34 cellular contexts compared by ENCODE assay signal in the genomic region with DNA sequence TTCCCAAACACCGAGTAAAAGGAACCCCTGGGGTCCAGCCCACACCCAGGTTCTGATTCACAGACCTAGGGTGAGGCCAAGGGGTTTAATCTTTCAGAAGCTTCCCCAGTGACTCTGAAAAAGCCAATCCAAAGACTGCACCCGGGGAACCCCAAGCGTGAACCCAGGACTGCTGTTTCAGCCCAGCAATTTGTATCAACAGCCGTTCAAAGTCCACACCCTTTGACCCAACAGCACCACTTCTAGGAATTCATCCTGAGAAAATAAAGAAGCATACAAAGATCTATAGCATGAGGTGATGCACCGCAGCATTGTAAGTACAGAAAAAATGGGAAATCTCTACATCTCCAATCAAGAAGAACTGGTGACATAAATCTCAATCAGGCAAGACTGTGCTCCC. TPM values are rescaled to one million over a fixed set of nuclear protein-coding genes. Genes with fewer than 3 reads are reported as not detected.
DNase-seq lines count a peak whose midpoint lies in the region; ATAC-seq, FAIRE-seq and TF ChIP-seq lines count a peak whose summit lies in the region.
"Had no signal": no experiment of that assay in that cellular context is flagged by ENCODE, and none has a peak within 500 bp of the region (broad histone marks: within the 10 kb centered on the region; RNA-seq: fewer than 3 reads in every experiment).

No MANE protein-coding gene starts in this region.

- intact Hi-C loops in Caco-2 (cut with micrococcal nuclease; ENCODE audit: unreplicated experiment) (no loop called here), HepG2 (cut with micrococcal nuclease; ENCODE audit: unreplicated experiment) (no loop called here), prostate gland (cut with DNase I) (no loop called here)

- POLR2A ChIA-PET in Caco-2 (lab: Charles Lee) (no interaction called here), HepG2 (lab: Yijun Ruan, JAX) (interaction anchor here (1.3 to 1.7 kb wide), 2 partner anchors 8 to 13 kb away, joined by 6 read pairs; no protein-coding TSS in a partner anchor)

- H3K27me3 ChIP-seq in Caco-2 (replicated peaks; ENCODE audit: control insufficient read depth, insufficient read depth, low read length) (no peaks in the 10 kb centered on the region), duodenal mucosa (ENCODE audit: control insufficient read depth in 1 of 2, insufficient read depth in 2 of 2, low read length in 2 of 2) (no peaks in the 10 kb centered on the region), HepG2 (ENCODE audit: control insufficient read depth in 1 of 2, insufficient read depth in 2 of 2, low read length in 2 of 2) (no peaks in the 10 kb centered on the region), prostate gland (replicated peaks; ENCODE audit: insufficient read depth) (no peaks in the 10 kb centered on the region), HAP-1 (ENCODE audit: low read depth) (no peaks in the 10 kb centered on the region)
- H3K27me3 ChIP-seq: body of pancreas, dorsolateral prefrontal cortex, MG63, uterus had no signal

- TF ChIP-seq POLR2A in HepG2 (IDR thresholded peaks at IDR 0.05; ENCODE audit: insufficient read depth in 1 of 2, low read depth in 2 of 2, low read length in 2 of 2) (no peak), prostate gland (IDR thresholded peaks at IDR 0.05) (no peak)

- TF ChIP-seq CTCF in Caco-2 (IDR thresholded peaks at IDR 0.05; ENCODE audit: insufficient read depth in 1 of 2, low read depth in 1 of 2, low read length in 1 of 2, severe bottlenecking in 1 of 2, unreplicated experiment in 1 of 2) (no peak), HepG2 (CRISPR knock-in tag; IDR thresholded peaks at IDR 0.05) (no peak), prostate gland (IDR thresholded peaks at IDR 0.05) (no peak)

- peak; percentile 47 for ATAC-seq in HepG2
- no peak for ATAC-seq in GM21447 (IDR thresholded peaks at IDR 0.05; ENCODE audit: unreplicated experiment)
- ATAC-seq in HG03139 (IDR thresholded peaks at IDR 0.05; ENCODE audit: unreplicated experiment): no peak
- ATAC-seq in GM21423 (IDR thresholded peaks at IDR 0.05; ENCODE audit: unreplicated experiment): no peak
- ATAC-seq: A549; body of pancreas; naive thymus-derived CD4-positive, alpha-beta T cell had no signal

- H3K4me3 ChIP-seq in Caco-2 (ENCODE audit: low read depth, low read length) (no peak overlapping the region), duodenal mucosa (ENCODE audit: low read depth in 1 of 2, low read length in 2 of 2) (peak overlapping the region in 1 of 2 donors; percentile 17), HepG2 (replicated peaks in 1 of 3; ENCODE audit: insufficient read depth in 1 of 3, low read depth in 2 of 3, low read length in 3 of 3) (peak overlapping the region in 1 of 3 experiments; percentile 5; a peak in 1 of 6 replicates), prostate gland (no peak overlapping the region), HAP-1 (no peak overlapping the region)
- H3K4me3 ChIP-seq: A549, body of pancreas, dorsolateral prefrontal cortex, MG63, SK-N-MC, skin epidermis, uterus had no signal

- no peak overlapping the region for H2AFZ ChIP-seq in HepG2 (ENCODE audit: low read length)

- peak in 1 of 2 experiments; percentile 38; a peak in 1 of 4 replicates for TF ChIP-seq EP300 in HepG2 (IDR thresholded peaks at IDR 0.05; ENCODE audit: low read depth in 2 of 2, low read length in 2 of 2)
- 0 out of 2 replicates have a peak, but pooled peaks have one; percentile 21 for TF ChIP-seq EP300 in HepG2 (CRISPR knock-in tag; IDR thresholded peaks at IDR 0.05; ENCODE audit: borderline replicate concordance)

- peaks cover 30% of the 10 kb centered on the region for H3K4me1 Mint-ChIP-seq in Caco-2 (ENCODE audit: low read depth, unreplicated experiment)
- H3K4me1 Mint-ChIP-seq: naive thymus-derived CD4-positive, alpha-beta T cell had no signal

- H3K4me3 Mint-ChIP-seq in Caco-2 (ENCODE audit: unreplicated experiment): no peak overlapping the region
- H3K4me3 Mint-ChIP-seq: CD8-positive, alpha-beta memory T cell; immature natural killer cell; naive thymus-derived CD4-positive, alpha-beta T cell; stimulated activated naive CD8-positive, alpha-beta T cell treated with anti-CD3 and anti-CD28 coated beads, Interleukin-15, Interleukin-2, amounts not matched to agents 100 ng/mL and 50 ng/mL, for 24 hours had no signal

- H3K27ac ChIP-seq in duodenal mucosa (ENCODE audit: low read depth, low read length) (peak overlapping the region; percentile 53), HepG2 (ENCODE audit: extremely low read length, insufficient read depth, low read length) (peak overlapping the region; percentile 33), prostate gland (peak overlapping the region; percentile 64 to 65)
- H3K27ac ChIP-seq: A549, body of pancreas, SK-N-MC, uterus had no signal

- no peaks in the 10 kb centered on the region for H3K27me3 Mint-ChIP-seq in Caco-2 (ENCODE audit: insufficient read depth, unreplicated experiment)

- no peaks in the 10 kb centered on the region for H3K9me3 ChIP-seq in Caco-2
- no peaks in the 10 kb centered on the region for H3K9me3 ChIP-seq in duodenal mucosa (ENCODE audit: control insufficient read depth in 1 of 2, low read length in 2 of 2)
- no peaks in the 10 kb centered on the region for H3K9me3 ChIP-seq in HepG2 (ENCODE audit: low read length)
- H3K9me3 ChIP-seq in prostate gland: no peaks in the 10 kb centered on the region
- H3K9me3 ChIP-seq in HAP-1: no peaks in the 10 kb centered on the region
- H3K9me3 ChIP-seq: A549, body of pancreas, MG63, uterus had no signal

- in situ Hi-C loops in HepG2 (cut with HindIII; ENCODE audit: extremely low pct_ligation_motif_present, low pct_unique_long_range_greater_than_20kb): no loop called here
- in situ Hi-C loops in HAP-1 (cut with MboI; ENCODE audit: low sequenced_read_pairs): no loop called here

- 27% methylated on average over 5 of the region's 5 CpGs for WGBS in HepG2 (ENCODE audit: low lambda C conversion rate)
- 71% methylated on average over 5 of the region's 5 CpGs for WGBS in prostate gland

- no peak for FAIRE-seq in HepG2 (lab: Jason Lieb, UNC)
- FAIRE-seq: A549 had no signal

- peaks cover 28% of the 10 kb centered on the region for H3K36me3 Mint-ChIP-seq in Caco-2 (ENCODE audit: insufficient read depth, unreplicated experiment)
- H3K36me3 Mint-ChIP-seq: CD8-positive, alpha-beta memory T cell; naive thymus-derived CD4-positive, alpha-beta T cell had no signal

- H3K4me1 ChIP-seq in Caco-2 (peaks cover 37% of the 10 kb centered on the region), duodenal mucosa (ENCODE audit: control insufficient read depth in 1 of 2, insufficient read depth in 2 of 2, low read length in 2 of 2) (peaks cover 52 to 54% of the 10 kb centered on the region in 2 donors), HepG2 (ENCODE audit: insufficient read depth, low read length) (peaks cover 73% of the 10 kb centered on the region), prostate gland (replicated peaks) (peaks cover 21% of the 10 kb centered on the region), HAP-1 (no peaks in the 10 kb centered on the region)

- BruUV-seq in Caco-2 (replicated peaks; lab: Mats Ljungman, UMichigan) (no TSS peak), HepG2 (replicated peaks; lab: Mats Ljungman, UMichigan) (no TSS peak)

- peak overlapping the region; percentile 10 for H3K27ac Mint-ChIP-seq in Caco-2 (ENCODE audit: unreplicated experiment)
- H3K27ac Mint-ChIP-seq: CD8-positive, alpha-beta memory T cell; immature natural killer cell; naive thymus-derived CD4-positive, alpha-beta T cell; stimulated activated naive CD8-positive, alpha-beta T cell treated with anti-CD3 and anti-CD28 coated beads, Interleukin-15, Interleukin-2, amounts not matched to agents 100 ng/mL and 50 ng/mL, for 24 hours had no signal

- 0 out of 2 replicates have a peak, but pooled peaks cover 3% of the 10 kb centered on the region for H4K20me1 ChIP-seq in HepG2 (ENCODE audit: insufficient read depth, low read length)

- no peak for TF ChIP-seq RAD21 in HepG2 (CRISPR knock-in tag; IDR thresholded peaks at IDR 0.05)

- peaks cover 60% of the 10 kb centered on the region for H3K79me2 ChIP-seq in HepG2 (ENCODE audit: insufficient read depth, low read length)

- H3K9ac ChIP-seq in duodenal mucosa (ENCODE audit: low read depth in 1 of 2, low read length in 2 of 2) (peak overlapping the region; percentile 3 to 4), HepG2 (ENCODE audit: insufficient read depth, low read depth, low read length) (peak overlapping the region; percentile 33; the same call in 1 of the 2 replicates)

- CTCF ChIA-PET in Caco-2 (lab: Charles Lee): interaction anchor here (0.5 to 1.6 kb wide), 3 partner anchors 12 to 55 kb away, joined by 3 to 8 read pairs (median 6); no protein-coding TSS in a partner anchor
- CTCF ChIA-PET in HepG2 (lab: Yijun Ruan, JAX; ENCODE audit: low intra/inter-chr PET ratio, low total read pairs): no interaction called here

- peak in 1 of 2 experiments; percentile 16 for DNase-seq in Caco-2
- DNase-seq in HepG2 (ENCODE audit: low spot score): no peak
- DNase-seq in prostate gland (ENCODE audit: low spot score): no peak
- no peak for DNase-seq in HAP-1 (ENCODE audit: low spot score in 2 of 2)
- DNase-seq: activated CD4-positive, alpha-beta T cell treated with anti-CD3 and anti-CD28 coated beads, Interleukin-2, amount 50 U/mL, for 48 hours; activated CD4-positive, CD25-positive, alpha-beta regulatory T cell treated with anti-CD3 and anti-CD28 coated beads, Interleukin-2, amount 50 U/mL, for 72 hours; activated CD8-positive, alpha-beta memory T cell treated with anti-CD3 and anti-CD28 coated beads, Interleukin-2, amount 50 U/mL, for 4 hours; activated naive CD4-positive, alpha-beta T cell treated with Interleukin-2 at 50 U/mL for 16 hours; body of pancreas; CD8-positive, alpha-beta memory T cell; cerebellar nuclear complex; DMS 273 treated with DMSO at 0.1 percent for 48 hours; dorsolateral prefrontal cortex; immature natural killer cell; KG1; mesendoderm; MG63; naive thymus-derived CD4-positive, alpha-beta T cell; NCI-H1105 treated with DMSO at 0.1 percent for 48 hours; NCI-H187 treated with DMSO at 0.1 percent for 48 hours; NCI-H2171 treated with DMSO at 0.1 percent for 48 hours; NCI-H510A treated with DMSO at 0.1 percent for 48 hours; nucleus accumbens; RPMI8226; stimulated activated CD8-positive, alpha-beta memory T cell treated with anti-CD3 and anti-CD28 coated beads, Interleukin-4, amount 100 ng/mL, for 48 hours; uterus had no signal

- H3K9me3 Mint-ChIP-seq in Caco-2 (ENCODE audit: unreplicated experiment): no peaks in the 10 kb centered on the region
- H3K9me3 Mint-ChIP-seq: CD8-positive, alpha-beta memory T cell; immature natural killer cell; naive thymus-derived CD4-positive, alpha-beta T cell; stimulated activated naive CD8-positive, alpha-beta T cell treated with anti-CD3 and anti-CD28 coated beads, Interleukin-15, Interleukin-2, amounts not matched to agents 100 ng/mL and 50 ng/mL, for 24 hours had no signal

- H3K4me2 ChIP-seq in HepG2 (ENCODE audit: low read depth, low read length): peak overlapping the region; percentile 34
- H3K4me2 ChIP-seq: A549 had no signal

- H3K36me3 ChIP-seq in Caco-2 (ENCODE audit: control insufficient read depth, insufficient read depth, low read length) (peaks cover 2% of the 10 kb centered on the region; the same call in 1 of the 2 replicates), duodenal mucosa (ENCODE audit: control insufficient read depth in 1 of 2, insufficient read depth in 2 of 2, low read length in 2 of 2) (no peaks in the 10 kb centered on the region), HepG2 (replicated peaks in 1 of 2; ENCODE audit: control insufficient read depth in 1 of 2, insufficient read depth in 2 of 2, low read length in 2 of 2) (no peaks in the 10 kb centered on the region; a peak in 1 of 5 replicates), prostate gland (no peaks in the 10 kb centered on the region), HAP-1 (replicated peaks) (no peaks in the 10 kb centered on the region)
- H3K36me3 ChIP-seq: uterus had no signal

RNA-seq across cellular contexts. Expression of a gene that starts 24.4 kb away (rescaled TPM):
- 65.9 and 69.7 TPM in 2 replicates for total RNA-seq in Caco-2 (2022)
- 15.1 and 15.5 TPM in 2 replicates for total RNA-seq in HepG2 (2016; rRNA removed; fragmentation: Illumina TruSeq; extraction: Trizol)
- total RNA-seq in HepG2 (2016; cell fraction: cytosol; rRNA removed; fragmentation: Illumina TruSeq; extraction: Trizol; ENCODE audit: low read depth): 4.8 and 5.9 TPM in 2 replicates
- total RNA-seq in HepG2 (2016; cell fraction: insoluble cytoplasmic fraction; rRNA removed; fragmentation: Illumina TruSeq; extraction: Trizol): 13.9 and 15.8 TPM in 2 replicates
- total RNA-seq in HepG2 (2016; cell fraction: membrane; rRNA removed; fragmentation: Illumina TruSeq; extraction: Trizol): 6.6 and 7.8 TPM in 2 replicates
- total RNA-seq in HepG2 (2016; cell fraction: nucleus; rRNA removed; fragmentation: Illumina TruSeq; extraction: Trizol): 18.8 and 22.2 TPM in 2 replicates
- 18.2 and 20.9 TPM in 2 replicates for polyA plus RNA-seq in HepG2 (2011; rRNA removed)
- 11.7 and 13.7 TPM in 2 replicates for polyA plus RNA-seq in HepG2 (2011; cell fraction: cytosol; rRNA removed)
- 164 and 167 TPM in 2 replicates for polyA plus RNA-seq in HepG2 (2011; cell fraction: nucleus; rRNA removed)
- polyA plus RNA-seq in HepG2 (2012): 15.1 and 34.9 TPM in 2 replicates
- polyA plus RNA-seq in HepG2 (2016; cell fraction: cytosol; fragmentation: Illumina TruSeq; extraction: Trizol; ENCODE audit: low read depth): 1.1 TPM in 2 replicates
- 16.9 and 19.7 TPM in 2 replicates for polyA plus RNA-seq in HepG2 (2016; cell fraction: insoluble cytoplasmic fraction; fragmentation: Illumina TruSeq; extraction: Trizol; ENCODE audit: low read depth)
- polyA plus RNA-seq in HepG2 (2016; cell fraction: membrane; fragmentation: Illumina TruSeq; extraction: Trizol; ENCODE audit: low read depth): 3.0 and 4.2 TPM in 2 replicates
- polyA plus RNA-seq in HepG2 (2016; cell fraction: nucleus; fragmentation: Illumina TruSeq; extraction: Trizol; ENCODE audit: insufficient read depth, low read depth): 49.2 and 54.4 TPM in 2 replicates
- 19.1 and 24.2 TPM in 2 replicates for polyA minus RNA-seq in HepG2 (2011; rRNA and poly(A)+ RNA removed; ENCODE audit: low replicate concordance)
- polyA minus RNA-seq in HepG2 (2011; cell fraction: cytosol; rRNA and poly(A)+ RNA removed): 12.4 and 14.9 TPM in 2 replicates
- 29.7 and 35.3 TPM in 2 replicates for polyA minus RNA-seq in HepG2 (2011; cell fraction: nucleus; rRNA and poly(A)+ RNA removed)
- total RNA-seq in prostate gland: 100 to 1,000 TPM in 1 of 2 donors, 10 to 100 TPM in 1; 72.3 to 134 TPM
- polyA plus RNA-seq: naive thymus-derived CD4-positive, alpha-beta T cell had no signal
